16 cellular contexts compared by ENCODE assay signal in the genomic region with DNA sequence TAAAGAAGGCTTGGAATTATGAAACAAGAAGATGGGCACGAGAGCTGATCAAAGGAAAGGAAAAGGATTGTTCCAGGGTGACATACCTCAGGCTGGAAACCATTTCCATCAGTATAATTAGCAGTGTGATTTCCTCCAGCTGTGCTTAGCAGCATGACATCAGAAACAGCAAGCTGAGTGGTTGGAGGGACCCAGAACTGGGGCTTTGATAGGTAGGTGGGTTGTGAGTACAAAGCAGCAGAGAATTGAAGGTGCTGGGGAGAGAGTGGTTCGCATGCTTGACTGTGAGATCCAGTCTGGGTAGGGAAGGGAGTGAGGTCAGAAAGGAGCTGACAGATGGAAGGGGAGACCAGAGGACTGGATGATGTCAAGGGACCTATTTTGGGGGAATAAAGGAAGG.
"Had no signal": no experiment of that assay in that cellular context is flagged by ENCODE, and none has a peak within 500 bp of the region (broad histone marks: within the 10 kb centered on the region; RNA-seq: fewer than 3 reads in every experiment).

No MANE protein-coding gene starts in this region.

- ATAC-seq: activated CD4-positive, alpha-beta T cell treated with anti-CD3 and anti-CD28 coated beads for 36 hours; activated CD8-positive, alpha-beta memory T cell treated with anti-CD3 and anti-CD28 coated beads, Interleukin-2, amount 10 ng/mL, durations not matched to agents 7 days and 5 days; esophagus mucosa; naive thymus-derived CD8-positive, alpha-beta T cell; stimulated activated naive CD8-positive, alpha-beta T cell treated with anti-CD3 and anti-CD28 coated beads, Interleukin-15, Interleukin-2, amounts not matched to agents 100 U/mL and 50 U/mL, for 24 hours; upper lobe of right lung had no signal

- H3K36me3 ChIP-seq: neutrophil, upper lobe of right lung had no signal

- H3K9ac ChIP-seq: parathyroid adenoma had no signal

- H3K9me3 ChIP-seq: mucosa of descending colon, neutrophil, upper lobe of right lung had no signal

- H3K4me3 ChIP-seq: mucosa of descending colon, upper lobe of right lung had no signal

- H3K4me1 ChIP-seq: parathyroid adenoma, upper lobe of right lung had no signal

- H3K27me3 ChIP-seq: neutrophil, upper lobe of right lung had no signal

- H3K27ac ChIP-seq: neutrophil, parathyroid adenoma, upper lobe of right lung had no signal

- DNase-seq: activated CD4-positive, alpha-beta memory T cell treated with anti-CD3 and anti-CD28 coated beads for 36 hours; activated CD4-positive, alpha-beta T cell treated with anti-CD3 and anti-CD28 coated beads for 36 hours; activated CD8-positive, alpha-beta memory T cell treated with anti-CD3 and anti-CD28 coated beads, Interleukin-2, amount 10 ng/mL, durations not matched to agents 7 days and 5 days; activated naive CD4-positive, alpha-beta T cell treated with anti-CD3 and anti-CD28 coated beads for 36 hours; activated T-cell treated with anti-CD3 and anti-CD28 coated beads, Interleukin-2, amount 50 U/mL, for 1 hour; hippocampal formation; mammary epithelial cell; naive thymus-derived CD8-positive, alpha-beta T cell; stimulated activated CD4-positive, alpha-beta T cell treated with anti-CD3 and anti-CD28 coated beads, Interleukin-4, amount 100 ng/mL, for 24 hours; stimulated activated naive CD8-positive, alpha-beta T cell treated with anti-CD3 and anti-CD28 coated beads, Interleukin-15, Interleukin-2, amounts not matched to agents 100 U/mL and 50 U/mL, for 24 hours; T-helper 2 cell; upper lobe of right lung had no signal
